16 cellular contexts compared by ENCODE assay signal in the genomic region with DNA sequence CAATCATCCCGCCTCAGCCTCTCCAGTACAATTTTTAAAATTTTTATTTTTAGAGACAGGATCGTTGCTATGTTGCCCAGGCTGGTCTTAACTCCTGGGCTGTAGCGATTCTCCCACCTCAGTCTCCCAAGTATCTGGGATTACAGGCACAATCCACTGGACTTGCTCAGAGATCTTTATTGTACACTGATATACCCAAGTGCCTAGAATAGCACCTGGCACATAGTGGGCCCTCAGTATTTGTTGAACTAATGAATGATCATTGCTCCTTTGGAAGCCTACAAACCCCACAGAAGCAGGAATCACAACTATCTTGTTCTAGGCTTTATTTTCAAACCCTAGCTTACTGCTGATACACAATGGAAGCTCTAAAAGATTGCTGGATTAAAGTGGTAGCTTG. TPM values are rescaled to one million over a fixed set of nuclear protein-coding genes. Genes with fewer than 3 reads are reported as not detected.
DNase-seq lines count a peak whose midpoint lies in the region; ATAC-seq and TF ChIP-seq lines count a peak whose summit lies in the region.
"Had no signal": no experiment of that assay in that cellular context is flagged by ENCODE, and none has a peak within 500 bp of the region (broad histone marks: within the 10 kb centered on the region; RNA-seq: fewer than 3 reads in every experiment).

No MANE protein-coding gene starts in this region.

- H3K27me3 ChIP-seq in psoas muscle (ENCODE audit: insufficient read depth in 3 of 3, low read length in 2 of 3) (no peaks in the 10 kb centered on the region), breast epithelium (no peaks in the 10 kb centered on the region)
- H3K27me3 ChIP-seq: foreskin keratinocyte had no signal

- peaks cover 23% of the 10 kb centered on the region for H4K20me1 ChIP-seq in OCI-LY7 (ENCODE audit: insufficient read depth, low read length)

- H3K4me3 Mint-ChIP-seq in activated CD8-positive, alpha-beta memory T cell treated with anti-CD3 and anti-CD28 coated beads, Interleukin-2, amount 10 ng/mL, durations not matched to agents 7 days and 5 days, result peak overlapping the region; percentile 16
- peak overlapping the region; percentile 22 for H3K4me3 Mint-ChIP-seq in progenitor cell of endocrine pancreas (ENCODE audit: low read depth)

- no peaks in the 10 kb centered on the region for H3K9me2 ChIP-seq in OCI-LY7 (ENCODE audit: insufficient read depth, low read length)

- no peaks in the 10 kb centered on the region for H3K9me3 Mint-ChIP-seq in activated CD8-positive, alpha-beta memory T cell treated with anti-CD3 and anti-CD28 coated beads, Interleukin-2, amount 10 ng/mL, durations not matched to agents 7 days and 5 days (ENCODE audit: low read depth)
- no peaks in the 10 kb centered on the region for H3K9me3 Mint-ChIP-seq in progenitor cell of endocrine pancreas (ENCODE audit: low read depth)

- H3K4me3 ChIP-seq in OCI-LY7 (ENCODE audit: low read depth, low read length, poor library complexity, severe bottlenecking) (no peak overlapping the region), psoas muscle (no peak overlapping the region), breast epithelium (no peak overlapping the region)

- H3K27ac ChIP-seq in OCI-LY7 (ENCODE audit: low read depth, low read length, poor library complexity, severe bottlenecking), result peak overlapping the region; percentile 93
- H3K27ac ChIP-seq in psoas muscle, result no peak overlapping the region
- no peak overlapping the region for H3K27ac ChIP-seq in breast epithelium
- H3K27ac ChIP-seq: foreskin keratinocyte had no signal

- H3K4me1 ChIP-seq in OCI-LY7 (ENCODE audit: insufficient read depth, low read length, poor library complexity, severe bottlenecking), result peaks cover 52% of the 10 kb centered on the region
- H3K4me1 ChIP-seq in psoas muscle, result peaks cover 21% of the 10 kb centered on the region
- peaks cover 0 to 8% of the 10 kb centered on the region in 2 donors for H3K4me1 ChIP-seq in breast epithelium

- no peak for DNase-seq in activated CD8-positive, alpha-beta memory T cell treated with anti-CD3 and anti-CD28 coated beads, Interleukin-2, amount 10 ng/mL, durations not matched to agents 7 days and 5 days
- DNase-seq in activated CD8-positive, alpha-beta memory T cell treated with anti-CD3 and anti-CD28 coated beads, Interleukin-2, amount 50 U/mL, for 4 hours, result no peak
- DNase-seq in OCI-LY7 (ENCODE audit: low spot score), result no peak
- DNase-seq in cerebellar cortex (ENCODE audit: low spot score), result peak; percentile 4
- DNase-seq in progenitor cell of endocrine pancreas (ENCODE audit: low spot score, unreplicated experiment), result no peak
- DNase-seq in psoas muscle, result no peak
- DNase-seq in breast epithelium (ENCODE audit: low spot score in 2 of 2), result no peak
- DNase-seq: anterior cingulate cortex; COR-L47; foreskin keratinocyte; KG1; left ventricle myocardium superior; NCI-H1048; stimulated activated CD4-positive, alpha-beta T cell treated with anti-CD3 and anti-CD28 coated beads, Interleukin-12 subunit alpha, Interleukin-12 subunit beta, amount 100 ng/mL, for 4 hours; stimulated activated naive CD8-positive, alpha-beta T cell treated with anti-CD3 and anti-CD28 coated beads, Interleukin-15, Interleukin-2, amounts not matched to agents 100 U/mL and 50 U/mL, for 24 hours had no signal

- no peak for ATAC-seq in activated CD8-positive, alpha-beta memory T cell treated with anti-CD3 and anti-CD28 coated beads, Interleukin-2, amount 10 ng/mL, durations not matched to agents 7 days and 5 days
- no peak for ATAC-seq in psoas muscle
- ATAC-seq in HG03442 (IDR thresholded peaks at IDR 0.05; ENCODE audit: unreplicated experiment), result no peak
- ATAC-seq: foreskin keratinocyte; left ventricle myocardium superior; stimulated activated naive CD8-positive, alpha-beta T cell treated with anti-CD3 and anti-CD28 coated beads, Interleukin-15, Interleukin-2, amounts not matched to agents 100 U/mL and 50 U/mL, for 24 hours had no signal

- TF ChIP-seq POLR2A in breast epithelium (IDR thresholded peaks at IDR 0.05), result no peak

- BruUV-seq in OCI-LY7 (replicated peaks; lab: Mats Ljungman, UMichigan), result no TSS peak

- TF ChIP-seq CTCF in OCI-LY7 (conservative IDR thresholded peaks at IDR 0.05; ENCODE audit: low read length) (no peak), progenitor cell of endocrine pancreas (IDR thresholded peaks at IDR 0.05; ENCODE audit: unreplicated experiment) (no peak), psoas muscle (IDR thresholded peaks at IDR 0.05) (no peak), breast epithelium (IDR thresholded peaks at IDR 0.05) (no peak)

- no peaks in the 10 kb centered on the region for H3K9me3 ChIP-seq in OCI-LY7 (ENCODE audit: low read length)
- no peaks in the 10 kb centered on the region for H3K9me3 ChIP-seq in psoas muscle
- H3K9me3 ChIP-seq in breast epithelium, result no peaks in the 10 kb centered on the region

- peak overlapping the region; percentile 87 for H3K4me2 ChIP-seq in OCI-LY7 (ENCODE audit: low read length)

- intact Hi-C loops in OCI-LY7 (cut with micrococcal nuclease; ENCODE audit: unreplicated experiment) (loop anchor here (10.0 kb wide), 1 partner anchor 1048 kb away; no protein-coding TSS in a partner anchor), psoas muscle (cut with DNase I) (loop anchor here in 1 of 2 donors (5.0 kb wide), 1 partner anchor 259 kb away; a partner anchor contains a TSS), breast epithelium (cut with DNase I; ENCODE audit: low total_unique reads) (loop anchor here (5.0 kb wide), 1 partner anchor 94 kb away; no protein-coding TSS in a partner anchor)

- peaks cover 53% of the 10 kb centered on the region for H3K4me1 Mint-ChIP-seq in activated CD8-positive, alpha-beta memory T cell treated with anti-CD3 and anti-CD28 coated beads, Interleukin-2, amount 10 ng/mL, durations not matched to agents 7 days and 5 days
- peaks cover 20% of the 10 kb centered on the region for H3K4me1 Mint-ChIP-seq in progenitor cell of endocrine pancreas (ENCODE audit: low read depth)

- peaks cover 31% of the 10 kb centered on the region for H3K36me3 Mint-ChIP-seq in activated CD8-positive, alpha-beta memory T cell treated with anti-CD3 and anti-CD28 coated beads, Interleukin-2, amount 10 ng/mL, durations not matched to agents 7 days and 5 days
- peaks cover 19% of the 10 kb centered on the region for H3K36me3 Mint-ChIP-seq in progenitor cell of endocrine pancreas (ENCODE audit: insufficient read depth)

- H3K27me3 Mint-ChIP-seq in activated CD8-positive, alpha-beta memory T cell treated with anti-CD3 and anti-CD28 coated beads, Interleukin-2, amount 10 ng/mL, durations not matched to agents 7 days and 5 days, result no peaks in the 10 kb centered on the region
- H3K27me3 Mint-ChIP-seq in progenitor cell of endocrine pancreas, result no peaks in the 10 kb centered on the region

- 78 to 89% (median 87%) methylated on average over 3 of the region's 3 CpGs for WGBS in psoas muscle, 3 donors

- H3K36me3 ChIP-seq in OCI-LY7 (ENCODE audit: insufficient read depth, low read length), result peaks cover 30% of the 10 kb centered on the region
- peaks cover 6 to 23% of the 10 kb centered on the region in 2 donors for H3K36me3 ChIP-seq in psoas muscle (ENCODE audit: insufficient read depth in 1 of 2, low read depth in 1 of 2)
- H3K36me3 ChIP-seq in breast epithelium, result no peaks in the 10 kb centered on the region

- H2AFZ ChIP-seq in OCI-LY7 (ENCODE audit: low read length), result no peak overlapping the region; the same call in 1 of the 2 replicates

- CTCF ChIA-PET in activated CD8-positive, alpha-beta memory T cell treated with anti-CD3 and anti-CD28 coated beads, Interleukin-2, amount 10 ng/mL, durations not matched to agents 7 days and 5 days (lab: Charles Lee), result no interaction called here
- CTCF ChIA-PET in OCI-LY7 (lab: Charles Lee; ENCODE audit: unreplicated experiment), result no interaction called here

- POLR2A ChIA-PET in OCI-LY7 (lab: Charles Lee), result interaction anchor here (0.6 to 1.8 kb wide), 5 partner anchors 13 to 94 kb away, joined by 3 to 11 read pairs (median 9); a partner anchor contains a TSS

- H3K79me2 ChIP-seq in OCI-LY7 (ENCODE audit: insufficient read depth, low read depth, low read length), result peaks cover 57% of the 10 kb centered on the region

- peak overlapping the region; percentile 45 for H3K27ac Mint-ChIP-seq in activated CD8-positive, alpha-beta memory T cell treated with anti-CD3 and anti-CD28 coated beads, Interleukin-2, amount 10 ng/mL, durations not matched to agents 7 days and 5 days
- H3K27ac Mint-ChIP-seq in progenitor cell of endocrine pancreas, result peak overlapping the region; percentile 23

RNA-seq across cellular contexts. Expression of a gene that starts 1.9 kb away (rescaled TPM):
- 100 to 1,000 TPM in 1 of 2 experiments, 10 to 100 TPM in 1; 96.2 to 133 TPM for total RNA-seq in activated CD8-positive, alpha-beta memory T cell treated with anti-CD3 and anti-CD28 coated beads, Interleukin-2, amount 10 ng/mL, durations not matched to agents 7 days and 5 days
- total RNA-seq in OCI-LY7 (2014; rRNA removed; shearing (Covaris generic)), result 93.5 and 137 TPM in 2 replicates
- total RNA-seq in OCI-LY7 (2022) (187 and 214 TPM in 2 replicates), progenitor cell of endocrine pancreas (152 and 154 TPM in 2 replicates), psoas muscle (10 to 100 TPM; 20.1 to 29.5 (median 26.4) TPM), breast epithelium (10 to 100 TPM; 31.8 to 50.8 (median 47.4) TPM)
- polyA plus RNA-seq in psoas muscle, result 10 to 100 TPM; 17.0 to 33.1 (median 27.6) TPM

RNA-seq across cellular contexts. Expression of a gene that starts 3.1 kb away (rescaled TPM):
- 10 to 100 TPM; 25.0 to 25.6 TPM for total RNA-seq in activated CD8-positive, alpha-beta memory T cell treated with anti-CD3 and anti-CD28 coated beads, Interleukin-2, amount 10 ng/mL, durations not matched to agents 7 days and 5 days
- 21.0 and 30.3 TPM in 2 replicates for total RNA-seq in OCI-LY7 (2014; rRNA removed; shearing (Covaris generic))
- total RNA-seq in OCI-LY7 (2022) (27.2 and 30.7 TPM in 2 replicates), progenitor cell of endocrine pancreas (22.8 and 22.9 TPM in 2 replicates), psoas muscle (10 to 100 TPM; 19.8 to 23.2 (median 22.6) TPM), breast epithelium (10 to 100 TPM; 22.0 to 33.8 (median 22.9) TPM)
- polyA plus RNA-seq in psoas muscle, result 10 to 100 TPM in 2 of 3 donors, 1 to 10 TPM in 1; 8.0 to 31.7 (median 10.4) TPM

RNA-seq across cellular contexts. Expression of a gene that starts 59.1 kb away (rescaled TPM):
- 10 to 100 TPM; 22.5 to 26.3 TPM for total RNA-seq in activated CD8-positive, alpha-beta memory T cell treated with anti-CD3 and anti-CD28 coated beads, Interleukin-2, amount 10 ng/mL, durations not matched to agents 7 days and 5 days
- 53.4 and 72.0 TPM in 2 replicates for total RNA-seq in OCI-LY7 (2014; rRNA removed; shearing (Covaris generic))
- total RNA-seq in OCI-LY7 (2022) (46.2 and 47.1 TPM in 2 replicates), progenitor cell of endocrine pancreas (23.7 and 24.3 TPM in 2 replicates), psoas muscle (10 to 100 TPM in 3 of 4 donors, 1 to 10 TPM in 1; 9.7 to 11.7 (median 10.8) TPM), breast epithelium (10 to 100 TPM; 16.0 to 36.1 (median 28.1) TPM)
- polyA plus RNA-seq in psoas muscle, result 10 to 100 TPM; 14.2 to 22.6 (median 20.9) TPM
